In the genomic region with DNA sequence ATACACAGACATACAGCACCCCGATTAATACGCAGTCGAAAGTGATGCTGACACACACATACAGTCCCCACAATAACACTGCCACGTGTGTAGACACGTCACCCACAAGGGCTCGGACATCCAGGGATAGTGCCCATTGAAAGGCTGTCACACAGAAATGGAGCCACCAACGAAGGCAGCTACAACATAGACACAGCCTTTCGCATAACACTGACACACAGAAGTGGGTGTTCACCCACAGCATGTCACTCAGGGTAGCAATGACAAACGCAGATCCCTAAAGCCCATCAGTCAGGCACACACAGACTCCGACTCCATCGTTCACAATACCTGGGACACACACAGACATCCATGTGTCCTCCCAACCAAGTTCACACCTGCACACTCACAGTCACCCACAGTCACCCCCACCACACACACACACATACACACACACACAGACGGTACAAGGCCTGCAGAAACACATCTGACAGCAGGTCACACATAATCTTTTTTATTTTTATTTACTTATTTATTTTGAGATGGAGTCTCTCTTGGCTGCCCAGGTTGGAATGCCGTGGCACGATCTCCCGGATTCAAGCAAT, we compare ENCODE assay signal across 9 cellular contexts. TPM values are rescaled to one million over a fixed set of nuclear protein-coding genes. Genes with fewer than 3 reads are reported as not detected.
DNase-seq lines count a peak whose midpoint lies in the region; ATAC-seq, FAIRE-seq and TF ChIP-seq lines count a peak whose summit lies in the region.
"Had no signal": no experiment of that assay in that cellular context is flagged by ENCODE, and none has a peak within 500 bp of the region (broad histone marks: within the 10 kb centered on the region; RNA-seq: fewer than 3 reads in every experiment).

No MANE protein-coding gene starts in this region.

- peaks cover 7 to 16% of the 10 kb centered on the region in 2 donors for H3K4me1 ChIP-seq in muscle layer of duodenum (ENCODE audit: control insufficient read depth in 1 of 2, insufficient read depth in 2 of 2, low read length in 2 of 2)
- peaks cover 0 to 31% (median 17%) of the 10 kb centered on the region in 4 donors for H3K4me1 ChIP-seq in sigmoid colon

- no peak for TF ChIP-seq CTCF in AG04450 (IDR thresholded peaks at IDR 0.05; ENCODE audit: low read depth, low read length)
- TF ChIP-seq CTCF in bronchial epithelial cell (IDR thresholded peaks at IDR 0.05; ENCODE audit: insufficient read depth, low read length, severe bottlenecking): no peak
- no peak for TF ChIP-seq CTCF in sigmoid colon (IDR thresholded peaks at IDR 0.05)

- ATAC-seq in HG02759 (IDR thresholded peaks at IDR 0.05; ENCODE audit: unreplicated experiment): no peak
- ATAC-seq in GM18861 (IDR thresholded peaks at IDR 0.05; ENCODE audit: unreplicated experiment): no peak

- H3K27me3 ChIP-seq in AG04450 (ENCODE audit: control insufficient read depth, insufficient read depth, low read length) (no peaks in the 10 kb centered on the region), bronchial epithelial cell (ENCODE audit: control insufficient read depth, insufficient read depth, low read length) (peaks cover 7% of the 10 kb centered on the region), muscle layer of duodenum (ENCODE audit: low read depth, low read length) (no peaks in the 10 kb centered on the region), sigmoid colon (no peaks in the 10 kb centered on the region)

- H3K4me3 ChIP-seq in AG04450 (ENCODE audit: low read depth, low read length) (peak overlapping the region; percentile 57), bronchial epithelial cell (ENCODE audit: low read depth, low read length) (no peak overlapping the region), muscle layer of duodenum (ENCODE audit: low read depth in 1 of 2, low read length in 2 of 2) (peak overlapping the region; percentile 30 to 69), sigmoid colon (peak overlapping the region in 2 of 4 donors; percentile 79 to 85)

- WGBS in sigmoid colon, 2 donors: 62 to 71% methylated on average over 15 of the region's 15 CpGs

- no peak for TF ChIP-seq EP300 in sigmoid colon (IDR thresholded peaks at IDR 0.05)

- no peak overlapping the region for H3K27ac ChIP-seq in AG04450 (ENCODE audit: low read depth, low read length)
- H3K27ac ChIP-seq in muscle layer of duodenum (ENCODE audit: low read length): no peak overlapping the region
- H3K27ac ChIP-seq in sigmoid colon: peak overlapping the region in 2 of 4 donors; percentile 72 to 97

- CTCF ChIA-PET in AG04450 (lab: Charles Lee): no interaction called here
- CTCF ChIA-PET in HEK293T (lab: Yijun Ruan, JAX): no interaction called here

- no peaks in the 10 kb centered on the region for H3K36me3 ChIP-seq in bronchial epithelial cell (ENCODE audit: control insufficient read depth, insufficient read depth, low read length)
- H3K36me3 ChIP-seq in muscle layer of duodenum (ENCODE audit: control insufficient read depth in 1 of 2, insufficient read depth in 2 of 2, low read length in 2 of 2): no peaks in the 10 kb centered on the region
- H3K36me3 ChIP-seq in sigmoid colon: no peaks in the 10 kb centered on the region

- intact Hi-C loops in sigmoid colon (cut with DNase I): no loop called here

- H3K9me3 ChIP-seq in AG04450 (ENCODE audit: control insufficient read depth, insufficient read depth, low read length) (no peaks in the 10 kb centered on the region), muscle layer of duodenum (ENCODE audit: control insufficient read depth in 1 of 2, low read length in 2 of 2) (no peaks in the 10 kb centered on the region), sigmoid colon (no peaks in the 10 kb centered on the region)

- peak; percentile 70 for FAIRE-seq in bronchial epithelial cell (lab: Jason Lieb, UNC)

- POLR2A ChIA-PET in AG04450 (lab: Yijun Ruan, JAX) (interaction anchor here (0.7 kb wide), 1 partner anchor 102 kb away, joined by 3 read pairs; the partner anchor contains the start of gene MRI1), HEK293T (lab: Yijun Ruan, JAX) (interaction anchor here (0.7 kb wide), 1 partner anchor 119 kb away, joined by 4 read pairs; a partner anchor contains a TSS)

- DNase-seq in AG04450 (ENCODE audit: low read depth, low spot score) (no peak), HEK293T (ENCODE audit: extremely low spot score) (no peak), bronchial epithelial cell (ENCODE audit: low read depth) (no peak), sigmoid colon (no peak)
- no peak for DNase-seq in stimulated activated CD4-positive, alpha-beta T cell treated with anti-CD3 and anti-CD28 coated beads, Interleukin-1b, Interleukin-23, amount 100 ng/mL, for 48 hours

- TF ChIP-seq POLR2A in sigmoid colon (IDR thresholded peaks at IDR 0.05): no peak

TF ChIP-seq in HEK293T, 16 proteins besides CTCF, POLR2A, EP300 and RAD21:
- TF ChIP-seq HDGF (IDR thresholded peaks at IDR 0.05; ENCODE audit: borderline replicate concordance) (no peak), PKNOX1 (IDR thresholded peaks at IDR 0.05) (0 out of 2 replicates have a peak, but pooled peaks have one; percentile 7)

RNA-seq across cellular contexts. Expression of gene NANOS3, which starts 10.4 kb away (rescaled TPM):
- polyA plus RNA-seq in AG04450 (2011; rRNA removed) (0.36 and 0.37 TPM in 2 replicates), sigmoid colon (under 1 TPM in 1 of 3 donors, not detected in 2; 0.16 TPM)
- polyA minus RNA-seq in AG04450 (2011; rRNA and poly(A)+ RNA removed): not detected in 2 replicates
- total RNA-seq in bronchial epithelial cell (0.53 TPM in 1 of 2 replicates, not detected in the other), sigmoid colon (not detected)
- total RNA-seq: mesenteric fat pad had no signal

RNA-seq across cellular contexts. Expression of gene BRME1, which starts 39.4 kb away (rescaled TPM):
- polyA plus RNA-seq in AG04450 (2011; rRNA removed) (0.12 and 0.17 TPM in 2 replicates), sigmoid colon (1 to 10 TPM; 1.8 to 9.0 (median 3.2) TPM)
- 0.43 TPM in 1 of 2 replicates, not detected in the other for polyA minus RNA-seq in AG04450 (2011; rRNA and poly(A)+ RNA removed)
- total RNA-seq in bronchial epithelial cell (0.26 and 0.77 TPM in 2 replicates), sigmoid colon (1 to 10 TPM in 3 of 4 donors, under 1 TPM in 1; 0.99 to 3.6 (median 1.3) TPM)

RNA-seq across cellular contexts. Expression of gene CC2D1A, which starts 39.4 kb away (rescaled TPM):
- polyA plus RNA-seq in AG04450 (2011; rRNA removed) (5.1 and 6.7 TPM in 2 replicates), sigmoid colon (10 to 100 TPM; 38.4 to 88.2 (median 65.7) TPM)
- polyA minus RNA-seq in AG04450 (2011; rRNA and poly(A)+ RNA removed): 7.0 and 13.7 TPM in 2 replicates
- total RNA-seq in bronchial epithelial cell (6.8 and 11.3 TPM in 2 replicates), sigmoid colon (10 to 100 TPM; 15.0 to 33.5 (median 21.4) TPM)
